ENCODE assay signal across 21 cellular contexts in the genomic region with DNA sequence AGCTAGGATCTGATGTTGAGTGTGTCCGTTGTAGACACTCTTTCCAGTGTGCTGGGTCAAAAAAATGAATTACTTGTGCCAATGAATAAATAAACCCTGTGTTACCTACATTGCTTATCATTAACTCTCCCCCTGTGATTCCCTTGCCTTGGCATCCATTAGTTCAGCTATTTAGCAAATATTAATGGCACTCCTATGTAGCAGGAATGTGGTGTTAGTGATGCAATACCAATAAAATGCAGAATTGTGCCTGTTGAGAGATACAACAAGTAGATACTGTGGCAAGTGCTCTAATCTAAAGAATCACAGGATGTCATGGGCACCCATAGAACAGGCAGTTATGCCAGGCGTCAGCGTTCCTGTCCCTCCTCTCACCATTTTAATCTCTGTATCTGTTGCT.
DNase-seq lines count a peak whose midpoint lies in the region; ATAC-seq, FAIRE-seq and TF ChIP-seq lines count a peak whose summit lies in the region.
"Had no signal": no experiment of that assay in that cellular context is flagged by ENCODE, and none has a peak within 500 bp of the region (broad histone marks: within the 10 kb centered on the region; RNA-seq: fewer than 3 reads in every experiment).

No MANE protein-coding gene starts in this region.

- peak overlapping the region; percentile 33; the same call in 1 of the 2 replicates for H3K18ac ChIP-seq in IMR-90 (ENCODE audit: low read depth, low read length)

- H3K56ac ChIP-seq in IMR-90 (ENCODE audit: extremely low read depth, insufficient read depth, low read length): no peak overlapping the region

- H3K27ac ChIP-seq in IMR-90 (ENCODE audit: insufficient read depth, low read length) (no peak overlapping the region), pancreas (peak overlapping the region in 3 of 4 donors; percentile 14 to 47 (median 20))
- H3K27ac ChIP-seq: 22Rv1, C4-2B, HL-60 had no signal

- no peaks in the 10 kb centered on the region for H3K9me1 ChIP-seq in IMR-90 (ENCODE audit: insufficient read depth, low read length)

- H2BK15ac ChIP-seq in IMR-90 (ENCODE audit: low read depth, low read length): peak overlapping the region; percentile 48; the same call in 1 of the 3 replicates

- H2BK20ac ChIP-seq in IMR-90 (ENCODE audit: low read depth, low read length): no peak overlapping the region

- dilution Hi-C loops in IMR-90 (cut with HindIII; ENCODE audit: low sequenced_read_pairs, unreplicated experiment): no loop called here

- DNase-seq in EH (ENCODE audit: low read depth) (peak; percentile 50), IMR-90 (no peak), choroid plexus epithelial cell (ENCODE audit: low read depth) (peak; percentile 14), pancreas (no peak), posterior cingulate gyrus (no peak), NCI-H2196 treated with DMSO at 0.1 percent for 48 hours (lab: John Stamatoyannopoulos, UW; ENCODE audit: unreplicated experiment) (no peak), NCI-H2196 (lab: John Stamatoyannopoulos, UW; ENCODE audit: unreplicated experiment) (no peak)
- DNase-seq in activated CD8-positive, alpha-beta memory T cell treated with anti-CD3 and anti-CD28 coated beads for 24 hours: no peak
- DNase-seq: AML-193; CD4-positive, alpha-beta T cell; DMS153; DMS79; HCEC 1CT had no signal

- in situ Hi-C loops in IMR-90 (cut with MboI; ENCODE audit: low sequenced_read_pairs): loop anchor here (10.0 kb wide), 1 partner anchor 1327 kb away; no protein-coding TSS in a partner anchor

- intact Hi-C loops in IMR-90 (cut with micrococcal nuclease): loop anchor here (10.0 kb wide), 3 partner anchors 477 to 1887 kb away; no protein-coding TSS in a partner anchor
- intact Hi-C loops in pancreas (cut with DNase I): loop anchor here in 1 of 3 donors (10.0 kb wide), 1 partner anchor 1327 kb away; no protein-coding TSS in a partner anchor
- intact Hi-C loops in posterior cingulate gyrus (cut with DNase I): no loop called here

- no peak for ATAC-seq in IMR-90 (ENCODE audit: low read depth)
- ATAC-seq in pancreas: peak; percentile 11 to 80 (median 70)
- ATAC-seq: A549, GM23338 had no signal

- no peak overlapping the region for H3K23ac ChIP-seq in IMR-90 (ENCODE audit: low read depth, low read length)

- TF ChIP-seq CTCF in IMR-90 (conservative IDR thresholded peaks at IDR 0.05; ENCODE audit: low read depth, low read length) (no peak), choroid plexus epithelial cell (conservative IDR thresholded peaks at IDR 0.05; ENCODE audit: low read depth, low read length) (no peak), pancreas (IDR thresholded peaks at IDR 0.05) (no peak)

- H3K9me3 ChIP-seq in IMR-90 (ENCODE audit: control insufficient read depth, insufficient read depth, low read length): peaks cover 3% of the 10 kb centered on the region; the same call in 1 of the 2 replicates
- H3K9me3 ChIP-seq in pancreas: no peaks in the 10 kb centered on the region

- no peaks in the 10 kb centered on the region for H4K20me1 ChIP-seq in IMR-90 (ENCODE audit: insufficient read depth, low read length)

- peaks cover 6% of the 10 kb centered on the region for H3K4me1 ChIP-seq in IMR-90 (ENCODE audit: control insufficient read depth, insufficient read depth, low read length)
- H3K4me1 ChIP-seq in pancreas: peaks cover 0 to 8% (median 0%) of the 10 kb centered on the region in 3 donors

- no peaks in the 10 kb centered on the region for H3K79me1 ChIP-seq in IMR-90 (ENCODE audit: low read depth in 1 of 2, low read length in 2 of 2)

- no peaks in the 10 kb centered on the region for H3K36me3 ChIP-seq in IMR-90 (ENCODE audit: control insufficient read depth, insufficient read depth, low read length)
- H3K36me3 ChIP-seq in pancreas: no peaks in the 10 kb centered on the region

- H4K91ac ChIP-seq in IMR-90 (ENCODE audit: insufficient read depth, low read depth, low read length): no peak overlapping the region

- no peak for FAIRE-seq in pancreas (lab: Jason Lieb, UNC)
- FAIRE-seq: A549, GM12892, GM18507, H54 had no signal

- H3K4me3 ChIP-seq in IMR-90 (ENCODE audit: insufficient read depth, low read depth, low read length) (no peak overlapping the region), choroid plexus epithelial cell (ENCODE audit: low read depth, low read length) (no peak overlapping the region), pancreas (no peak overlapping the region)
- H3K4me3 ChIP-seq: A549, GM23338 had no signal

- H2BK120ac ChIP-seq in IMR-90 (ENCODE audit: low read depth, low read length): no peak overlapping the region

- no peak overlapping the region for H2AFZ ChIP-seq in IMR-90 (replicated peaks; ENCODE audit: low read length, poor library complexity)
- H2AFZ ChIP-seq: GM23338 had no signal

- H4K5ac ChIP-seq in IMR-90 (ENCODE audit: low read depth, low read length): no peak overlapping the region

- no peak for TF ChIP-seq POLR2A in IMR-90 (IDR thresholded peaks at IDR 0.05; ENCODE audit: low read depth, low read length)

- peak overlapping the region; percentile 0; the same call in 1 of the 2 replicates for H3K4ac ChIP-seq in IMR-90 (ENCODE audit: low read depth, low read length)

- WGBS in IMR-90 (ENCODE audit: extremely low coverage in 2 of 2, insufficient read length in 1 of 2), 2 experiments: no CpG with 5 or more reads among the region's 3 CpGs
- 34 to 46% methylated on average over 3 of the region's 3 CpGs for WGBS in pancreas, 2 donors

- CTCF ChIA-PET in IMR-90 (lab: Yijun Ruan, JAX): interaction anchor here (0.5 to 1.1 kb wide), 2 partner anchors 20 to 874 kb away, joined by 3 read pairs; no protein-coding TSS in a partner anchor

- H3K27me3 ChIP-seq in IMR-90 (ENCODE audit: control insufficient read depth, insufficient read depth, low read length): peaks cover 3% of the 10 kb centered on the region; the same call in 1 of the 2 replicates
- H3K27me3 ChIP-seq in pancreas: no peaks in the 10 kb centered on the region

- no peak overlapping the region for H2AK9ac ChIP-seq in IMR-90 (replicated peaks; ENCODE audit: low read depth, low read length, poor library complexity)

- H2BK5ac ChIP-seq in IMR-90 (ENCODE audit: low read depth, low read length, poor library complexity, severe bottlenecking): no peak overlapping the region

- H4K8ac ChIP-seq in IMR-90 (ENCODE audit: low read depth in 2 of 2, low read length in 2 of 2): no peak overlapping the region

- no peak overlapping the region for H2AK5ac ChIP-seq in IMR-90 (ENCODE audit: low read depth, low read length)

- H3K9ac ChIP-seq in IMR-90 (ENCODE audit: low read depth, low read length): no peak overlapping the region

- POLR2A ChIA-PET in IMR-90 (lab: Charles Lee; ENCODE audit: unreplicated experiment): no interaction called here

- H3K14ac ChIP-seq in IMR-90 (replicated peaks; ENCODE audit: low read depth, low read length): no peak overlapping the region

- BruUV-seq in IMR-90 (replicated peaks; lab: Mats Ljungman, UMichigan): no TSS peak

- no peak overlapping the region for H3K4me2 ChIP-seq in IMR-90 (ENCODE audit: low read depth, low read length)
- H3K4me2 ChIP-seq: A549, GM23338 had no signal

- no peak for TF ChIP-seq RAD21 in IMR-90 (IDR thresholded peaks at IDR 0.05; ENCODE audit: low read length)

TF ChIP-seq in IMR-90, 13 proteins besides CTCF, POLR2A, EP300 and RAD21:
- TF ChIP-seq CEBPB (IDR thresholded peaks at IDR 0.05; ENCODE audit: low read depth, low read length) (peak; percentile 77), MXI1 (IDR thresholded peaks at IDR 0.05; ENCODE audit: borderline replicate concordance, low read depth, low read length) (no peak)
TF ChIP-seq in IMR-90: peak in this region for 1.

Comparison
In these comparisons a context has a peak if more than half of its experiments do, and no peak if none do; other contexts are left out.
1. DNase-seq: peak in EH (single experiment) and choroid plexus epithelial cell (single experiment); none in IMR-90 (single experiment), pancreas (0 of 6), posterior cingulate gyrus (0 of 10), NCI-H2196 treated with DMSO at 0.1 percent for 48 hours (single experiment), activated CD8-positive, alpha-beta memory T cell treated with anti-CD3 and anti-CD28 coated beads for 24 hours (single experiment) and NCI-H2196 (single experiment).